ENCODE assay signal across 1 cellular context in genomic region chr1:4402032-4402431, GRCh38.
TF ChIP-seq lines count a peak whose summit lies in the region.

No MANE protein-coding gene starts in this region.

TF ChIP-seq in H1, 55 proteins besides CTCF, POLR2A, EP300 and RAD21:
- TF ChIP-seq TCF12 (IDR thresholded peaks at IDR 0.05; ENCODE audit: low read depth, low read length) (no peak), RBBP5 (IDR thresholded peaks at IDR 0.05; ENCODE audit: borderline replicate concordance, low read depth, low read length) (no peak), CREB1 (IDR thresholded peaks at IDR 0.05) (no peak), MAFK (IDR thresholded peaks at IDR 0.05; ENCODE audit: low read depth, low read length) (no peak), YY1 (IDR thresholded peaks at IDR 0.05; ENCODE audit: low read depth, low read length) (no peak), KDM5A (IDR thresholded peaks at IDR 0.05; ENCODE audit: low read length) (no peak), CEBPB (IDR thresholded peaks at IDR 0.05; ENCODE audit: low read depth, low read length) (no peak), TAF7 (optimal IDR thresholded peaks at IDR 0.05; ENCODE audit: borderline replicate concordance, low read depth, low read length) (no peak), CHD7 (IDR thresholded peaks at IDR 0.05; ENCODE audit: insufficient replicate concordance, low read length) (no peak), GTF2F1 (IDR thresholded peaks at IDR 0.05; ENCODE audit: borderline replicate concordance, low read depth, low read length) (no peak), PHF8 (conservative IDR thresholded peaks at IDR 0.05; ENCODE audit: low read depth, low read length) (no peak), CBX5 (IDR thresholded peaks at IDR 0.05; ENCODE audit: low read depth, low read length) (no peak), CBX8 (IDR thresholded peaks at IDR 0.05; ENCODE audit: borderline replicate concordance, low read depth, low read length) (no peak), SIRT6 (IDR thresholded peaks at IDR 0.05; ENCODE audit: low read length) (no peak), USF2 (IDR thresholded peaks at IDR 0.05; ENCODE audit: low read length) (no peak), ATF3 (IDR thresholded peaks at IDR 0.05; ENCODE audit: insufficient read depth, low read depth, low read length) (no peak), HDAC2 (IDR thresholded peaks at IDR 0.05; ENCODE audit: borderline replicate concordance in 1 of 2, low read depth in 2 of 2, low read length in 2 of 2) (no peak)
